2 cellular contexts compared by ENCODE assay signal in genomic region chr18:40760251-40760650, GRCh38.
TF ChIP-seq lines count a peak whose summit lies in the region.

No MANE protein-coding gene starts in this region.

TF ChIP-seq in GM23338, 12 proteins besides CTCF, POLR2A, EP300 and RAD21:
- TF ChIP-seq EZH2 (IDR thresholded peaks at IDR 0.05; ENCODE audit: low read depth, unreplicated experiment) (no peak), POLR2AphosphoS5 (IDR thresholded peaks at IDR 0.05; ENCODE audit: low read depth) (no peak), NANOG (IDR thresholded peaks at IDR 0.05; ENCODE audit: borderline replicate concordance) (no peak), REST (IDR thresholded peaks at IDR 0.05; ENCODE audit: unreplicated experiment) (no peak), STAT1 (IDR thresholded peaks at IDR 0.05; ENCODE audit: unreplicated experiment) (no peak), ZNF462 (CRISPR knock-in tag; IDR thresholded peaks at IDR 0.05) (no peak), EZH2phosphoT487 (IDR thresholded peaks at IDR 0.05; ENCODE audit: unreplicated experiment) (no peak), JUNB (IDR thresholded peaks at IDR 0.05; ENCODE audit: unreplicated experiment) (no peak), CREB1 (CRISPR knock-in tag; IDR thresholded peaks at IDR 0.05; ENCODE audit: low read depth) (no peak), ZNF331 (CRISPR knock-in tag; IDR thresholded peaks at IDR 0.05; ENCODE audit: low read depth) (no peak), ZNF114 (CRISPR knock-in tag; IDR thresholded peaks at IDR 0.05) (no peak), ETS1 (IDR thresholded peaks at IDR 0.05) (no peak)

TF ChIP-seq in H1, 55 proteins besides CTCF, POLR2A, EP300 and RAD21:
- peak; percentile 84 for TF ChIP-seq CEBPB (IDR thresholded peaks at IDR 0.05; ENCODE audit: low read depth, low read length)
- TF ChIP-seq TBP (IDR thresholded peaks at IDR 0.05; ENCODE audit: low read depth, low read length) = no peak
